In genomic region chr7:36366649-36367560, GRCh38 we compare ENCODE assay signal across 8 cellular contexts. TPM values are rescaled to one million over a fixed set of nuclear protein-coding genes. Genes with fewer than 3 reads are reported as not detected.
DNase-seq lines count a peak whose midpoint lies in the region; ATAC-seq and TF ChIP-seq lines count a peak whose summit lies in the region.

No MANE protein-coding gene starts in this region.

- no peak overlapping the region for H3K27ac ChIP-seq in ectodermal cell (ENCODE audit: insufficient read depth, low read depth, low read length, poor library complexity, severe bottlenecking)
- H3K27ac ChIP-seq in lower lobe of right lung = peak overlapping the region; percentile 82

- peak; percentile 89 for TF ChIP-seq CTCF in activated CD8-positive, alpha-beta T cell treated with anti-CD3 and anti-CD28 coated beads for 36 hours (IDR thresholded peaks at IDR 0.05)
- TF ChIP-seq CTCF in lower lobe of right lung (IDR thresholded peaks at IDR 0.05) = peak; percentile 92

- WGBS in ectodermal cell, 2 experiments = 1 to 2% methylated on average over 99 of the region's 99 CpGs

- DNase-seq in CD1c-positive myeloid dendritic cell (ENCODE audit: extremely low spot score) = peak; percentile 97
- DNase-seq in NCI-H748 treated with DMSO at 0.1 percent for 48 hours (lab: John Stamatoyannopoulos, UW) = peak; percentile 85
- peak; percentile 93 for DNase-seq in activated CD8-positive, alpha-beta T cell treated with anti-CD3 and anti-CD28 coated beads for 36 hours
- DNase-seq in lower lobe of right lung = peak; percentile 94
- peak; percentile 87 to 89 for DNase-seq in stimulated activated CD4-positive, alpha-beta T cell treated with anti-CD3 and anti-CD28 coated beads, Interleukin-4, amount 100 ng/mL, for 48 hours (ENCODE audit: low read depth in 2 of 2)

- no peaks in the 10 kb centered on the region for H3K36me3 Mint-ChIP-seq in activated CD8-positive, alpha-beta T cell treated with anti-CD3 and anti-CD28 coated beads for 36 hours (ENCODE audit: low read depth)

- H3K27ac Mint-ChIP-seq in activated CD8-positive, alpha-beta T cell treated with anti-CD3 and anti-CD28 coated beads for 36 hours = peak overlapping the region; percentile 77

- H3K4me1 Mint-ChIP-seq in activated CD8-positive, alpha-beta T cell treated with anti-CD3 and anti-CD28 coated beads for 36 hours (ENCODE audit: low read depth) = no peaks in the 10 kb centered on the region

- CTCF ChIA-PET in activated CD8-positive, alpha-beta T cell treated with anti-CD3 and anti-CD28 coated beads for 36 hours (lab: Charles Lee) = interaction anchor here (0.6 to 2.4 kb wide), 14 partner anchors 9 to 75 kb away, joined by 3 to 11 read pairs (median 4); no protein-coding TSS in a partner anchor

- intact Hi-C loops in activated CD8-positive, alpha-beta T cell treated with anti-CD3 and anti-CD28 coated beads for 36 hours (cut with micrococcal nuclease) = no loop called here
- intact Hi-C loops in lower lobe of right lung (cut with DNase I) = no loop called here

- H3K27me3 ChIP-seq in ectodermal cell (ENCODE audit: control insufficient read depth, insufficient read depth, low read length, poor library complexity, severe bottlenecking) (peaks cover 71% of the 10 kb centered on the region), lower lobe of right lung (ENCODE audit: low read depth) (no peaks in the 10 kb centered on the region)

- POLR2A ChIA-PET in activated CD8-positive, alpha-beta T cell treated with anti-CD3 and anti-CD28 coated beads for 36 hours (lab: Charles Lee) = interaction anchor here (1.4 kb wide), 2 partner anchors 15 to 18 kb away, joined by 3 to 5 read pairs; no protein-coding TSS in a partner anchor

- no peaks in the 10 kb centered on the region for H3K27me3 Mint-ChIP-seq in activated CD8-positive, alpha-beta T cell treated with anti-CD3 and anti-CD28 coated beads for 36 hours

- H3K9me3 Mint-ChIP-seq in activated CD8-positive, alpha-beta T cell treated with anti-CD3 and anti-CD28 coated beads for 36 hours = no peaks in the 10 kb centered on the region

- no peaks in the 10 kb centered on the region for H3K4me1 ChIP-seq in ectodermal cell (ENCODE audit: control insufficient read depth, insufficient read depth, low read length)
- H3K4me1 ChIP-seq in lower lobe of right lung = peaks cover 4% of the 10 kb centered on the region

- ATAC-seq in GM19455 (IDR thresholded peaks at IDR 0.05; ENCODE audit: unreplicated experiment) = peak; percentile 99
- peak; percentile 91 for ATAC-seq in HG03575 (IDR thresholded peaks at IDR 0.05; ENCODE audit: extremely low read depth, insufficient number of reproducible peaks, low FRiP score, unreplicated experiment)
- peak; percentile 98 for ATAC-seq in activated CD8-positive, alpha-beta T cell treated with anti-CD3 and anti-CD28 coated beads for 36 hours
- ATAC-seq in lower lobe of right lung = peak; percentile 99

- H3K36me3 ChIP-seq in ectodermal cell (ENCODE audit: control insufficient read depth, insufficient read depth, low read length) = no peaks in the 10 kb centered on the region
- H3K36me3 ChIP-seq in lower lobe of right lung = no peaks in the 10 kb centered on the region

- H3K4me3 ChIP-seq in ectodermal cell (ENCODE audit: insufficient read depth, low read depth, low read length) = peak overlapping the region; percentile 81
- peak overlapping the region; percentile 64 for H3K4me3 ChIP-seq in lower lobe of right lung

- H3K9me3 ChIP-seq in ectodermal cell (ENCODE audit: control insufficient read depth, low read length) = no peaks in the 10 kb centered on the region
- no peaks in the 10 kb centered on the region for H3K9me3 ChIP-seq in lower lobe of right lung

- peak overlapping the region; percentile 87 for H3K4me3 Mint-ChIP-seq in activated CD8-positive, alpha-beta T cell treated with anti-CD3 and anti-CD28 coated beads for 36 hours

RNA-seq across cellular contexts. Expression of gene ANLN, which starts 22.8 kb away (rescaled TPM):
- total RNA-seq in activated CD8-positive, alpha-beta T cell treated with anti-CD3 and anti-CD28 coated beads for 36 hours = 10 to 100 TPM; 38.1 to 45.0 TPM
- 65.0 TPM for polyA plus RNA-seq in ectodermal cell (2013, experiment 1 of 4)
- 58.0 TPM for polyA plus RNA-seq in ectodermal cell (2013, experiment 2 of 4)
- polyA plus RNA-seq in ectodermal cell (2013, experiment 3 of 4) = 67.9 TPM
- 62.8 TPM for polyA plus RNA-seq in ectodermal cell (2013, experiment 4 of 4)
- total RNA-seq in lower lobe of right lung = 3.9 TPM
